Comparison of ENCODE assay signal across 21 cellular contexts in genomic region chr15:70347766-70348558, GRCh38.
DNase-seq lines count a peak whose midpoint lies in the region; ATAC-seq, FAIRE-seq and TF ChIP-seq lines count a peak whose summit lies in the region.
"Had no signal": no experiment of that assay in that cellular context is flagged by ENCODE, and none has a peak within 500 bp of the region (broad histone marks: within the 10 kb centered on the region; RNA-seq: fewer than 3 reads in every experiment).

No MANE protein-coding gene starts in this region.

- DNase-seq in cardiac septum (ENCODE audit: low spot score) (peak; percentile 26), Right ventricle myocardium superior (no peak), NCI-H1092 (lab: John Stamatoyannopoulos, UW) (peak; percentile 19), NCI-H69 (lab: John Stamatoyannopoulos, UW) (peak; percentile 61), urothelium cell line (ENCODE audit: low spot score) (no peak), T-helper 2 cell (no peak), hepatocyte (ENCODE audit: low spot score) (no peak)
- DNase-seq: activated CD4-positive, alpha-beta T cell treated with anti-CD3 and anti-CD28 coated beads, Interleukin-2, amount 10 ng/mL, durations not matched to agents 7 days and 5 days; activated effector memory CD4-positive, alpha-beta T cell treated with anti-CD3 and anti-CD28 coated beads, Interleukin-2, amount 50 U/mL, for 16 hours; brain microvascular endothelial cell; colonic mucosa; heart right ventricle; NCI-H1694 treated with DMSO at 0.1 percent for 48 hours; stimulated activated naive CD4-positive, alpha-beta T cell treated with Interleukin-2 at 50 U/mL for 16 hours; SW 1271 had no signal

- H3K79me2 ChIP-seq in hepatocyte = no peaks in the 10 kb centered on the region

- peaks cover 3% of the 10 kb centered on the region for H3K4me1 ChIP-seq in hepatocyte (ENCODE audit: insufficient read depth)
- H3K4me1 ChIP-seq: colonic mucosa, right atrium auricular region, tibial artery had no signal

- no peaks in the 10 kb centered on the region for H3K9me2 ChIP-seq in hepatocyte (replicated peaks; ENCODE audit: insufficient read depth)

- no peaks in the 10 kb centered on the region for H3K27me3 ChIP-seq in hepatocyte
- H3K27me3 ChIP-seq: colonic mucosa, right atrium auricular region had no signal

- H2AFZ ChIP-seq in hepatocyte = no peak overlapping the region

- no peaks in the 10 kb centered on the region for H3K9me3 ChIP-seq in hepatocyte (ENCODE audit: low read depth)
- H3K9me3 ChIP-seq: colonic mucosa, heart right ventricle, right atrium auricular region, tibial artery had no signal

- no peak overlapping the region for H3K4me3 ChIP-seq in hepatocyte
- H3K4me3 ChIP-seq: colonic mucosa, heart right ventricle, right atrium auricular region, tibial artery had no signal

- no peaks in the 10 kb centered on the region for H3K36me3 ChIP-seq in hepatocyte (replicated peaks; ENCODE audit: insufficient read depth, low read depth)
- H3K36me3 ChIP-seq: brain microvascular endothelial cell, colonic mucosa, heart right ventricle, right atrium auricular region, tibial artery had no signal

- FAIRE-seq in urothelium cell line (lab: Jason Lieb, UNC) = peak; percentile 65
- FAIRE-seq: G401.6, H54, TTC549 had no signal

- no peak overlapping the region for H3K27ac ChIP-seq in hepatocyte
- H3K27ac ChIP-seq: brain microvascular endothelial cell, colonic mucosa, right atrium auricular region, tibial artery had no signal

- ATAC-seq in Right ventricle myocardium superior (ENCODE audit: poor library complexity) = no peak
- ATAC-seq in GM18502 (IDR thresholded peaks at IDR 0.05; ENCODE audit: poor library complexity, unreplicated experiment) = no peak

- WGBS in hepatocyte (ENCODE audit: low lambda C conversion rate, missing lambda C conversion rate) = 83% methylated on average over 6 of the region's 6 CpGs

- no peak overlapping the region for H3K4me2 ChIP-seq in hepatocyte

- intact Hi-C loops in cardiac septum (cut with DNase I) = no loop called here
- intact Hi-C loops in Right ventricle myocardium superior (cut with DNase I) = no loop called here

- no peak for TF ChIP-seq CTCF in hepatocyte (IDR thresholded peaks at IDR 0.05; ENCODE audit: poor library complexity)

- no peaks in the 10 kb centered on the region for H4K20me1 ChIP-seq in hepatocyte (ENCODE audit: insufficient read depth, poor library complexity, severe bottlenecking)

Comparison
In these comparisons a context has a peak if more than half of its experiments do, and no peak if none do; other contexts are left out.
1. DNase-seq: peak in cardiac septum (single experiment), NCI-H1092 (single experiment) and NCI-H69 (single experiment); none in Right ventricle myocardium superior (single experiment), urothelium cell line (single experiment), T-helper 2 cell (0 of 5) and hepatocyte (single experiment).